8 cellular contexts compared by ENCODE assay signal in the genomic region with DNA sequence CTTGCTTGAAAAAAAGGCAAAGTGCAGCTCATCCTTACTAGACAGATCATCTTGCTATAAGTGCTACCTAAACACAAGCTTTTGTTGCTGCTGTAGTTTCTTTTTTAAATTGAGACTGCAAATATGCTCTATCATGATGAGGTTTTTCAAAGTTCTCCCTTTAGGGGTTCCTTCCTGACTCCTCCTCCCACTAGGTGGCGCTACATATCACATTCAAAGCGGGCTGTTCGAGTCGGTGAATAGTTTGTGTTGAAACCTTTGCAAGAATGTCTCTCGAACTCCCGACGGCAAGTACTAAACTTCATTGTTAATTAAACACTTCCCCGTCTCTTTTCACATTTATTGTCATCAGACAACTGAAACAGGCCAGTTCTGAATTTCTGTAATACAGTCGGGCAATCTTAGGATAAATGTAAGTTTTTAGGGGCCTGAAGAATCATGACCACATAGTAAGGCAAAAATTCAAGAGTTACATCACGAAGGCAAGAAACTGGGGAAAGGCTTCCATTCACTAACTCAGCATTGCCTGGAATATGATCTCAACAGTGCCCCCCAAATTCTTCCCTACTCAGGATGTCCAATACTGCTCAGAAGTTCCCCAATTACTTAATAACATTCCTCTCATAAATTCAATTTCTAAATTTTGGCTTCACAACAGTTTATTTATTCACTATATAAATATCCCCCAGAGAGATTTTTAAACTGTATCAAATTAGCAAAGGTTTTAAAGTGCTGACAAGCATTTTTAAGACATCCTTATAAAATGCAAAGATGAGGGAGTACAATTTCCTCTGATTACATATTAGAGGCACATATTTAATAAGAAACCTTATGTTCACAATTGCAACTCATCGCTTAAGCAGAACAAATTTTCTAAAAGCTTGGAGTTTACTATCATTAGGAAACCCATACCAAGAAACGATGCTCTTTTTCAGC. TPM values are rescaled to one million over a fixed set of nuclear protein-coding genes. Genes with fewer than 3 reads are reported as not detected.
DNase-seq lines count a peak whose midpoint lies in the region; ATAC-seq, FAIRE-seq and TF ChIP-seq lines count a peak whose summit lies in the region.

No MANE protein-coding gene starts in this region.

- H3K79me2 ChIP-seq in OCI-LY1 (ENCODE audit: insufficient read depth, low read length): no peaks in the 10 kb centered on the region

- no peak overlapping the region for H3K4me2 ChIP-seq in OCI-LY1 (ENCODE audit: low read length)

- peaks cover 2 to 12% (median 4%) of the 10 kb centered on the region in 4 donors for H3K4me1 Mint-ChIP-seq in naive thymus-derived CD8-positive, alpha-beta T cell
- H3K4me1 Mint-ChIP-seq in stimulated activated naive B cell treated with anti-CD40 and anti-IgM and Interleukin-4, amounts not matched to agents 10 μg/mL and 1 μg/mL and 100 μg/mL, for 72 hours: peaks cover 3 to 6% of the 10 kb centered on the region in 2 donors

- H3K27ac ChIP-seq in OCI-LY1 (ENCODE audit: low read depth, low read length, poor library complexity, severe bottlenecking): peak overlapping the region; percentile 11

- no peak overlapping the region for H3K4me3 Mint-ChIP-seq in naive thymus-derived CD8-positive, alpha-beta T cell
- no peak overlapping the region for H3K4me3 Mint-ChIP-seq in stimulated activated naive B cell treated with anti-CD40 and anti-IgM and Interleukin-4, amounts not matched to agents 10 μg/mL and 1 μg/mL and 100 μg/mL, for 72 hours

- H3K4me3 ChIP-seq in OCI-LY1 (ENCODE audit: low read depth, low read length, poor library complexity, severe bottlenecking): no peak overlapping the region
- H3K4me3 ChIP-seq in epithelial cell of proximal tubule (ENCODE audit: low read depth, low read length): no peak overlapping the region

- peak; percentile 51 for TF ChIP-seq CTCF in D721Med (IDR thresholded peaks at IDR 0.05; ENCODE audit: insufficient read depth, missing control alignments)
- TF ChIP-seq CTCF in OCI-LY1 (IDR thresholded peaks at IDR 0.05; ENCODE audit: low read length): peak; percentile 91
- TF ChIP-seq CTCF in epithelial cell of proximal tubule (conservative IDR thresholded peaks at IDR 0.05; ENCODE audit: low read depth, low read length): peak; percentile 96

- no peaks in the 10 kb centered on the region for H3K36me3 Mint-ChIP-seq in naive thymus-derived CD8-positive, alpha-beta T cell
- H3K36me3 Mint-ChIP-seq in stimulated activated naive B cell treated with anti-CD40 and anti-IgM and Interleukin-4, amounts not matched to agents 10 μg/mL and 1 μg/mL and 100 μg/mL, for 72 hours: no peaks in the 10 kb centered on the region

- peaks cover under 1% of the 10 kb centered on the region for H3K4me1 ChIP-seq in OCI-LY1 (ENCODE audit: insufficient read depth, low read length, severe bottlenecking)

- no peaks in the 10 kb centered on the region for H3F3A ChIP-seq in OCI-LY1 (ENCODE audit: insufficient read depth, low read length)

- no peak for FAIRE-seq in D721Med (lab: Jason Lieb, UNC)

- no peaks in the 10 kb centered on the region for H4K20me1 ChIP-seq in OCI-LY1 (ENCODE audit: insufficient read depth, low read length)

- H3K9me3 ChIP-seq in OCI-LY1 (ENCODE audit: low read length): no peaks in the 10 kb centered on the region

- H3K27me3 ChIP-seq in OCI-LY1 (ENCODE audit: insufficient read depth, low read length): no peaks in the 10 kb centered on the region

- H3K9me3 Mint-ChIP-seq in naive thymus-derived CD8-positive, alpha-beta T cell: no peaks in the 10 kb centered on the region
- H3K9me3 Mint-ChIP-seq in stimulated activated naive B cell treated with anti-CD40 and anti-IgM and Interleukin-4, amounts not matched to agents 10 μg/mL and 1 μg/mL and 100 μg/mL, for 72 hours: no peaks in the 10 kb centered on the region

- POLR2A ChIA-PET in naive thymus-derived CD8-positive, alpha-beta T cell (lab: Charles Lee): interaction anchor here (1.0 kb wide), 1 partner anchor 707 kb away, joined by 3 read pairs; no protein-coding TSS in a partner anchor

- no peak overlapping the region for H3K9ac ChIP-seq in OCI-LY1 (ENCODE audit: low read length)

- H3K27me3 Mint-ChIP-seq in naive thymus-derived CD8-positive, alpha-beta T cell: peaks cover 13 to 49% (median 23%) of the 10 kb centered on the region in 5 donors
- H3K27me3 Mint-ChIP-seq in stimulated activated naive B cell treated with anti-CD40 and anti-IgM and Interleukin-4, amounts not matched to agents 10 μg/mL and 1 μg/mL and 100 μg/mL, for 72 hours: peaks cover 36 to 62% of the 10 kb centered on the region in 2 donors

- H3K9me2 ChIP-seq in OCI-LY1 (ENCODE audit: low read depth, low read length): no peaks in the 10 kb centered on the region

- no peak overlapping the region for H2AFZ ChIP-seq in OCI-LY1 (ENCODE audit: low read length)

- ATAC-seq in HG02981 (IDR thresholded peaks at IDR 0.05; ENCODE audit: unreplicated experiment) (peak; percentile 75), GM19452 (IDR thresholded peaks at IDR 0.05; ENCODE audit: unreplicated experiment) (no peak)
- peak; percentile 78 to 80 for ATAC-seq in naive thymus-derived CD8-positive, alpha-beta T cell
- ATAC-seq in stimulated activated naive B cell treated with anti-CD40 and anti-IgM and Interleukin-4, amounts not matched to agents 10 μg/mL and 1 μg/mL and 100 μg/mL, for 72 hours (replicated peaks): peak; percentile 63 to 72

- H3K36me3 ChIP-seq in OCI-LY1 (ENCODE audit: insufficient read depth, low read length): no peaks in the 10 kb centered on the region

- DNase-seq in D721Med (ENCODE audit: insufficient read length, low spot score): no peak
- DNase-seq in activated CD8-positive, alpha-beta memory T cell treated with anti-CD3 and anti-CD28 coated beads, Interleukin-2, amount 50 U/mL, for 48 hours: peak; percentile 87
- no peak for DNase-seq in epithelial cell of proximal tubule (ENCODE audit: low read depth)
- DNase-seq in naive thymus-derived CD8-positive, alpha-beta T cell: peak; percentile 54 to 89 (median 78)
- peak; percentile 50 for DNase-seq in stimulated activated naive B cell treated with anti-CD40 and anti-IgM and Interleukin-4, amounts not matched to agents 10 μg/mL and 1 μg/mL and 100 μg/mL, for 72 hours

- peak overlapping the region in 2 of 10 donors; percentile 3 to 13 for H3K27ac Mint-ChIP-seq in naive thymus-derived CD8-positive, alpha-beta T cell
- peak overlapping the region; percentile 59 for H3K27ac Mint-ChIP-seq in stimulated activated naive B cell treated with anti-CD40 and anti-IgM and Interleukin-4, amounts not matched to agents 10 μg/mL and 1 μg/mL and 100 μg/mL, for 72 hours

RNA-seq across cellular contexts. Expression of a gene that starts 6.7 kb away (rescaled TPM):
- 5.8 and 17.3 TPM in 2 replicates for total RNA-seq in epithelial cell of proximal tubule
- total RNA-seq in naive thymus-derived CD8-positive, alpha-beta T cell: not detected
- 1 to 10 TPM in 2 of 3 donors, under 1 TPM in 1; 0.76 to 4.5 (median 2.7) TPM for polyA plus RNA-seq in naive thymus-derived CD8-positive, alpha-beta T cell

Comparison
In these comparisons a context has a peak if more than half of its experiments do, and no peak if none do; other contexts are left out.
1. DNase-seq: peak in activated CD8-positive, alpha-beta memory T cell treated with anti-CD3 and anti-CD28 coated beads, Interleukin-2, amount 50 U/mL, for 48 hours (single experiment), naive thymus-derived CD8-positive, alpha-beta T cell (10 of 10) and stimulated activated naive B cell treated with anti-CD40 and anti-IgM and Interleukin-4, amounts not matched to agents 10 μg/mL and 1 μg/mL and 100 μg/mL, for 72 hours (single experiment); none in D721Med (single experiment) and epithelial cell of proximal tubule (single experiment).
2. Peak in every context shown above with its lines, with median percentiles within 50 percentile points of each other: CTCF ChIP-seq.